In the genomic region with DNA sequence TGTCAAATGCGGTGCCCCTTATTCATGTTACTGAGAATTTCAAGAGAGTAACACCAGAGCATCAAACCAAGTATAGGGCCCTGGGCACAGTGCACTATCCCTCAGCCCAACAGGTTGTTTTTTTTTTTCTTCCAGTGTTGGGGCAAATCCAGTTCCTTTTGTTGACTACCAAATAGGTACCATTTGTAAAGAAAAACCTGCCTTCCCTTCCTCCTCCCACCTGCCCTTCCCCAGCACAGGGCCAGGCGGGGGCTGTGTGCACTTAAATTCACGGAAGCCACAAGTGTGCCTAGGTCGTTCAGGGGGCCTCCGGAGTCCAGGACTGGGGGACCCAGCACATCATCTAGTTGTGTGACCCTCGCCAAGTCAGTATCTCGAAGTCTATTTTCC, we compare ENCODE assay signal across 8 cellular contexts. TPM values are rescaled to one million over a fixed set of nuclear protein-coding genes. Genes with fewer than 3 reads are reported as not detected.
DNase-seq lines count a peak whose midpoint lies in the region; ATAC-seq and TF ChIP-seq lines count a peak whose summit lies in the region.

No MANE protein-coding gene starts in this region.

- H3K36me3 Mint-ChIP-seq in dendritic cell treated with granulocyte-macrophage colony-stimulating factor and Interleukin-4, amounts not matched to agents 40 ng/mL and 50 ng/mL, for 4 days (ENCODE audit: low read depth): peaks cover 72% of the 10 kb centered on the region
- peaks cover 11% of the 10 kb centered on the region for H3K36me3 Mint-ChIP-seq in neural crest cell (ENCODE audit: low read depth)

- no peaks in the 10 kb centered on the region for H3K9me3 Mint-ChIP-seq in dendritic cell treated with granulocyte-macrophage colony-stimulating factor and Interleukin-4, amounts not matched to agents 40 ng/mL and 50 ng/mL, for 4 days
- no peaks in the 10 kb centered on the region for H3K9me3 Mint-ChIP-seq in neural crest cell

- peaks cover 41% of the 10 kb centered on the region for H3K4me1 Mint-ChIP-seq in dendritic cell treated with granulocyte-macrophage colony-stimulating factor and Interleukin-4, amounts not matched to agents 40 ng/mL and 50 ng/mL, for 4 days (ENCODE audit: low read depth)
- H3K4me1 Mint-ChIP-seq in neural crest cell: peaks cover 28% of the 10 kb centered on the region

- H3K27ac Mint-ChIP-seq in dendritic cell treated with granulocyte-macrophage colony-stimulating factor and Interleukin-4, amounts not matched to agents 40 ng/mL and 50 ng/mL, for 4 days: peak overlapping the region; percentile 98
- no peak overlapping the region for H3K27ac Mint-ChIP-seq in neural crest cell (ENCODE audit: unreplicated experiment)

- no peaks in the 10 kb centered on the region for H3K27me3 Mint-ChIP-seq in dendritic cell treated with granulocyte-macrophage colony-stimulating factor and Interleukin-4, amounts not matched to agents 40 ng/mL and 50 ng/mL, for 4 days
- no peaks in the 10 kb centered on the region for H3K27me3 Mint-ChIP-seq in neural crest cell (ENCODE audit: low read depth)

- TF ChIP-seq CTCF in neural crest cell (conservative IDR thresholded peaks at IDR 0.05) (no peak), GM20000 (IDR thresholded peaks at IDR 0.05; ENCODE audit: extremely low read depth, missing control alignments) (no peak)

- H3K4me3 Mint-ChIP-seq in dendritic cell treated with granulocyte-macrophage colony-stimulating factor and Interleukin-4, amounts not matched to agents 40 ng/mL and 50 ng/mL, for 4 days: peak overlapping the region; percentile 89
- peak overlapping the region; percentile 84 for H3K4me3 Mint-ChIP-seq in neural crest cell

- DNase-seq in Kasumi-1 (lab: John Stamatoyannopoulos, UW) (peak; percentile 44 to 60), neural crest cell (ENCODE audit: low read depth, low spot score) (no peak), NCI-H524 treated with DMSO at 0.1 percent for 48 hours (lab: John Stamatoyannopoulos, UW) (no peak), NCI-H526 treated with DMSO at 0.1 percent for 48 hours (lab: John Stamatoyannopoulos, UW) (no peak), GM20000 (ENCODE audit: low spot score) (no peak)

- ATAC-seq in GM18907 (IDR thresholded peaks at IDR 0.05; ENCODE audit: unreplicated experiment) (peak; percentile 7), HG02938 (IDR thresholded peaks at IDR 0.05; ENCODE audit: unreplicated experiment) (no peak)

- intact Hi-C loops in dendritic cell treated with granulocyte-macrophage colony-stimulating factor and Interleukin-4, amounts not matched to agents 40 ng/mL and 50 ng/mL, for 4 days (cut with micrococcal nuclease): no loop called here

RNA-seq across cellular contexts. Expression of a gene that starts 0.6 kb away (rescaled TPM):
- total RNA-seq in neural crest cell: 17.2 and 19.9 TPM in 2 replicates

RNA-seq across cellular contexts. Expression of a gene that starts 12.5 kb away (rescaled TPM):
- 144 and 147 TPM in 2 replicates for total RNA-seq in neural crest cell

RNA-seq across cellular contexts. Expression of a gene that starts 41.3 kb away (rescaled TPM):
- total RNA-seq in neural crest cell: 13.5 and 13.9 TPM in 2 replicates

Comparison
In these comparisons a context has a peak if more than half of its experiments do, and no peak if none do; other contexts are left out.
1. DNase-seq: peak in Kasumi-1 (2 of 2); none in neural crest cell (single experiment), NCI-H524 treated with DMSO at 0.1 percent for 48 hours (single experiment), NCI-H526 treated with DMSO at 0.1 percent for 48 hours (single experiment) and GM20000 (single experiment).